In genomic region chr7:156781972-156782371, GRCh38 we compare ENCODE assay signal across 17 cellular contexts.
DNase-seq lines count a peak whose midpoint lies in the region; ATAC-seq, FAIRE-seq and TF ChIP-seq lines count a peak whose summit lies in the region.
"Had no signal": no experiment of that assay in that cellular context is flagged by ENCODE, and none has a peak within 500 bp of the region (broad histone marks: within the 10 kb centered on the region; RNA-seq: fewer than 3 reads in every experiment).

No MANE protein-coding gene starts in this region.

- H3K4me1 Mint-ChIP-seq in activated CD8-positive, alpha-beta T cell treated with anti-CD3 and anti-CD28 coated beads for 36 hours (ENCODE audit: low read depth) = peaks cover 35% of the 10 kb centered on the region
- H3K4me1 Mint-ChIP-seq in activated CD8-positive, alpha-beta T cell treated with anti-CD3 and anti-CD28 coated beads, Interleukin-2, amount 10 ng/mL, durations not matched to agents 7 days and 5 days (ENCODE audit: low read depth) = peaks cover 18% of the 10 kb centered on the region
- peaks cover 25 to 60% of the 10 kb centered on the region in 2 donors for H3K4me1 Mint-ChIP-seq in stimulated activated naive B cell treated with anti-CD40 and anti-IgM and Interleukin-4, amounts not matched to agents 10 μg/mL and 1 μg/mL and 100 μg/mL, for 72 hours

- H3K27ac Mint-ChIP-seq in activated CD8-positive, alpha-beta T cell treated with anti-CD3 and anti-CD28 coated beads for 36 hours = peak overlapping the region; percentile 61
- H3K27ac Mint-ChIP-seq in activated CD8-positive, alpha-beta T cell treated with anti-CD3 and anti-CD28 coated beads, Interleukin-2, amount 10 ng/mL, durations not matched to agents 7 days and 5 days = no peak overlapping the region
- H3K27ac Mint-ChIP-seq in stimulated activated naive B cell treated with anti-CD40 and anti-IgM and Interleukin-4, amounts not matched to agents 10 μg/mL and 1 μg/mL and 100 μg/mL, for 72 hours = no peak overlapping the region

- TF ChIP-seq POLR2A in K562 (conservative IDR thresholded peaks at IDR 0.05) (no peak), suprapubic skin (IDR thresholded peaks at IDR 0.05) (no peak)

- 44% methylated on average over 2 of the region's 2 CpGs for WGBS in K562 (ENCODE audit: insufficient coverage, low coverage, missing lambda C conversion rate)
- 89% methylated on average over 2 of the region's 2 CpGs for WGBS in suprapubic skin

- H3K27me3 ChIP-seq in K562 (ENCODE audit: control insufficient read depth in 2 of 2, insufficient read depth in 2 of 2, low read length in 2 of 2) (no peaks in the 10 kb centered on the region), suprapubic skin (no peaks in the 10 kb centered on the region)

- peaks cover 0 to 8% of the 10 kb centered on the region in 2 experiments; a peak in 3 of 5 replicates for H3K4me1 ChIP-seq in K562 (replicated peaks in 1 of 2; ENCODE audit: control insufficient read depth in 2 of 2, insufficient read depth in 2 of 2, low read length in 2 of 2)
- no peaks in the 10 kb centered on the region for H3K4me1 ChIP-seq in suprapubic skin

- in situ Hi-C loops in K562 (cut with MboI) = no loop called here

- no peak for DNase-seq in activated CD8-positive, alpha-beta T cell treated with anti-CD3 and anti-CD28 coated beads for 36 hours
- no peak for DNase-seq in activated CD8-positive, alpha-beta T cell treated with anti-CD3 and anti-CD28 coated beads, Interleukin-2, amount 10 ng/mL, durations not matched to agents 7 days and 5 days
- DNase-seq in HT1080 (ENCODE audit: low read depth) (peak; percentile 15), K562 (ENCODE audit: extremely low read depth in 1 of 4, low spot score in 3 of 4) (no peak), suprapubic skin (ENCODE audit: low spot score in 2 of 2) (no peak), NCI-H1048 (lab: John Stamatoyannopoulos, UW) (no peak)
- DNase-seq in stimulated activated naive B cell treated with anti-CD40 and anti-IgM and Interleukin-4, amounts not matched to agents 10 μg/mL and 1 μg/mL and 100 μg/mL, for 72 hours = no peak
- DNase-seq: COR-L47, IMR-90, NCI-H1436, NCI-H2081, NCI-H510A treated with DMSO at 0.1 percent for 48 hours, SHP77 treated with DMSO at 0.1 percent for 48 hours had no signal

- H3K4me2 ChIP-seq in K562 (ENCODE audit: insufficient read depth, low read length) = no peak overlapping the region

- H4K20me1 ChIP-seq in K562 (replicated peaks; ENCODE audit: control insufficient read depth, insufficient read depth, low read length) = no peaks in the 10 kb centered on the region

- TF ChIP-seq RAD21 in K562 (CRISPR knock-in tag; conservative IDR thresholded peaks at IDR 0.05 in 1 of 2, IDR thresholded peaks at IDR 0.05 in 1 of 2) = no peak

- intact Hi-C loops in activated CD8-positive, alpha-beta T cell treated with anti-CD3 and anti-CD28 coated beads for 36 hours (cut with micrococcal nuclease) = no loop called here
- intact Hi-C loops in K562 (cut with micrococcal nuclease) = no loop called here

- POLR2A ChIA-PET in activated CD8-positive, alpha-beta T cell treated with anti-CD3 and anti-CD28 coated beads for 36 hours (lab: Charles Lee) = interaction anchor here (0.9 kb wide), 1 partner anchor 8 kb away, joined by 3 read pairs; no protein-coding TSS in a partner anchor
- POLR2A ChIA-PET in activated CD8-positive, alpha-beta T cell treated with anti-CD3 and anti-CD28 coated beads, Interleukin-2, amount 10 ng/mL, durations not matched to agents 7 days and 5 days (lab: Charles Lee) = no interaction called here
- POLR2A ChIA-PET in K562 (lab: Yijun Ruan, JAX) = interaction anchor here (1.9 kb wide), 1 partner anchor 10 kb away, joined by 6 read pairs; no protein-coding TSS in a partner anchor

- BruUV-seq in K562 (replicated peaks; lab: Mats Ljungman, UMichigan) = no TSS peak

- no peak overlapping the region for H2AFZ ChIP-seq in K562 (ENCODE audit: low read depth, low read length)

- H3K36me3 ChIP-seq in K562 (ENCODE audit: control insufficient read depth, insufficient read depth, low read length) = peaks cover 17% of the 10 kb centered on the region
- H3K36me3 ChIP-seq in suprapubic skin = peaks cover 5% of the 10 kb centered on the region

- H3K27ac ChIP-seq in K562 (ENCODE audit: extremely low read depth, low read depth, low read length) (no peak overlapping the region), suprapubic skin (no peak overlapping the region)
- H3K27ac ChIP-seq: C4-2B had no signal

- H3K27me3 Mint-ChIP-seq in activated CD8-positive, alpha-beta T cell treated with anti-CD3 and anti-CD28 coated beads for 36 hours = no peaks in the 10 kb centered on the region
- H3K27me3 Mint-ChIP-seq in activated CD8-positive, alpha-beta T cell treated with anti-CD3 and anti-CD28 coated beads, Interleukin-2, amount 10 ng/mL, durations not matched to agents 7 days and 5 days (ENCODE audit: low read depth) = no peaks in the 10 kb centered on the region
- H3K27me3 Mint-ChIP-seq in stimulated activated naive B cell treated with anti-CD40 and anti-IgM and Interleukin-4, amounts not matched to agents 10 μg/mL and 1 μg/mL and 100 μg/mL, for 72 hours = no peaks in the 10 kb centered on the region

- H3K4me3 ChIP-seq in K562 (no peak overlapping the region), suprapubic skin (no peak overlapping the region)

- no peak overlapping the region for H3K4me3 Mint-ChIP-seq in activated CD8-positive, alpha-beta T cell treated with anti-CD3 and anti-CD28 coated beads for 36 hours
- H3K4me3 Mint-ChIP-seq in activated CD8-positive, alpha-beta T cell treated with anti-CD3 and anti-CD28 coated beads, Interleukin-2, amount 10 ng/mL, durations not matched to agents 7 days and 5 days = no peak overlapping the region
- H3K4me3 Mint-ChIP-seq in stimulated activated naive B cell treated with anti-CD40 and anti-IgM and Interleukin-4, amounts not matched to agents 10 μg/mL and 1 μg/mL and 100 μg/mL, for 72 hours = peak overlapping the region; percentile 2 to 18

- no peak for ATAC-seq in activated CD8-positive, alpha-beta T cell treated with anti-CD3 and anti-CD28 coated beads for 36 hours
- ATAC-seq in activated CD8-positive, alpha-beta T cell treated with anti-CD3 and anti-CD28 coated beads, Interleukin-2, amount 10 ng/mL, durations not matched to agents 7 days and 5 days = no peak
- ATAC-seq in K562 (no peak), HG02623 (IDR thresholded peaks at IDR 0.05; ENCODE audit: unreplicated experiment) (no peak)
- ATAC-seq in stimulated activated naive B cell treated with anti-CD40 and anti-IgM and Interleukin-4, amounts not matched to agents 10 μg/mL and 1 μg/mL and 100 μg/mL, for 72 hours (replicated peaks) = no peak

- H3K36me3 Mint-ChIP-seq in activated CD8-positive, alpha-beta T cell treated with anti-CD3 and anti-CD28 coated beads for 36 hours (ENCODE audit: low read depth) = peaks cover 22% of the 10 kb centered on the region
- peaks cover 14% of the 10 kb centered on the region for H3K36me3 Mint-ChIP-seq in activated CD8-positive, alpha-beta T cell treated with anti-CD3 and anti-CD28 coated beads, Interleukin-2, amount 10 ng/mL, durations not matched to agents 7 days and 5 days (ENCODE audit: low read depth)
- H3K36me3 Mint-ChIP-seq in stimulated activated naive B cell treated with anti-CD40 and anti-IgM and Interleukin-4, amounts not matched to agents 10 μg/mL and 1 μg/mL and 100 μg/mL, for 72 hours = peaks cover 15 to 35% of the 10 kb centered on the region in 2 donors

- H3K79me2 ChIP-seq in K562 (ENCODE audit: control insufficient read depth, insufficient read depth, low read length) = no peaks in the 10 kb centered on the region

- no peaks in the 10 kb centered on the region for H3K9me1 ChIP-seq in K562 (ENCODE audit: control insufficient read depth, insufficient read depth, low read length)

- TF ChIP-seq EP300 in K562 (IDR thresholded peaks at IDR 0.05; ENCODE audit: low read length) (no peak), suprapubic skin (IDR thresholded peaks at IDR 0.05) (no peak)

- H3K9me3 ChIP-seq in K562 (replicated peaks; ENCODE audit: control insufficient read depth, insufficient read depth, low read depth, low read length) (no peaks in the 10 kb centered on the region), suprapubic skin (no peaks in the 10 kb centered on the region)

- H3K9me3 Mint-ChIP-seq in activated CD8-positive, alpha-beta T cell treated with anti-CD3 and anti-CD28 coated beads for 36 hours = peaks cover 2% of the 10 kb centered on the region
- no peaks in the 10 kb centered on the region for H3K9me3 Mint-ChIP-seq in activated CD8-positive, alpha-beta T cell treated with anti-CD3 and anti-CD28 coated beads, Interleukin-2, amount 10 ng/mL, durations not matched to agents 7 days and 5 days (ENCODE audit: insufficient read depth)
- H3K9me3 Mint-ChIP-seq in stimulated activated naive B cell treated with anti-CD40 and anti-IgM and Interleukin-4, amounts not matched to agents 10 μg/mL and 1 μg/mL and 100 μg/mL, for 72 hours = peaks cover 2 to 5% of the 10 kb centered on the region in 2 donors

- CTCF ChIA-PET in activated CD8-positive, alpha-beta T cell treated with anti-CD3 and anti-CD28 coated beads for 36 hours (lab: Charles Lee) = interaction anchor here (2.2 kb wide), 1 partner anchor 12 kb away, joined by 6 read pairs; no protein-coding TSS in a partner anchor
- CTCF ChIA-PET in activated CD8-positive, alpha-beta T cell treated with anti-CD3 and anti-CD28 coated beads, Interleukin-2, amount 10 ng/mL, durations not matched to agents 7 days and 5 days (lab: Charles Lee) = interaction anchor here (1.5 kb wide), 1 partner anchor 43 kb away, joined by 3 read pairs; no protein-coding TSS in a partner anchor
- CTCF ChIA-PET in K562 (lab: Yijun Ruan, JAX; ENCODE audit: low intra/inter-chr PET ratio) = no interaction called here

- H3K9ac ChIP-seq in K562 (ENCODE audit: insufficient read depth in 1 of 2, low read depth in 2 of 2, low read length in 2 of 2) = no peak overlapping the region

- TF ChIP-seq CTCF in activated CD8-positive, alpha-beta T cell treated with anti-CD3 and anti-CD28 coated beads for 36 hours (IDR thresholded peaks at IDR 0.05) = no peak
- no peak for TF ChIP-seq CTCF in K562 (IDR thresholded peaks at IDR 0.05 in 2 of 3, conservative IDR thresholded peaks at IDR 0.05 in 1 of 3; ENCODE audit: insufficient read depth in 2 of 3, low read depth in 1 of 3, low read length in 3 of 3)
- no peak for TF ChIP-seq CTCF in suprapubic skin (IDR thresholded peaks at IDR 0.05)

- no peak for FAIRE-seq in K562 (lab: Jason Lieb, UNC)
- FAIRE-seq: A204.1, RCC 7860 had no signal

TF ChIP-seq in K562, 482 proteins besides CTCF, POLR2A, EP300 and RAD21 (continues in another document):
- TF ChIP-seq EGR1 (conservative IDR thresholded peaks at IDR 0.05) (no peak), ZNF146 (CRISPR knock-in tag; IDR thresholded peaks at IDR 0.05; ENCODE audit: unreplicated experiment) (peak; percentile 71)

Comparison
In these comparisons a context has a peak if more than half of its experiments do, and no peak if none do; other contexts are left out.
1. H3K4me3 Mint-ChIP-seq: peak in stimulated activated naive B cell treated with anti-CD40 and anti-IgM and Interleukin-4, amounts not matched to agents 10 μg/mL and 1 μg/mL and 100 μg/mL, for 72 hours (2 of 2); none in activated CD8-positive, alpha-beta T cell treated with anti-CD3 and anti-CD28 coated beads for 36 hours (single experiment) and activated CD8-positive, alpha-beta T cell treated with anti-CD3 and anti-CD28 coated beads, Interleukin-2, amount 10 ng/mL, durations not matched to agents 7 days and 5 days (single experiment).